ENCODE assay signal across 24 cellular contexts in genomic region chr6:95743591-95743990, GRCh38.
"Had no signal": no experiment of that assay in that cellular context is flagged by ENCODE, and none has a peak within 500 bp of the region (broad histone marks: within the 10 kb centered on the region; RNA-seq: fewer than 3 reads in every experiment).

No MANE protein-coding gene starts in this region.

- H3K9me3 ChIP-seq: esophagus squamous epithelium, gastrocnemius medialis, heart right ventricle, left lung, lower lobe of right lung had no signal

- H3K4me3 Mint-ChIP-seq: effector memory CD8-positive, alpha-beta T cell; endodermal cell; naive thymus-derived CD4-positive, alpha-beta T cell had no signal

- ATAC-seq: effector memory CD8-positive, alpha-beta T cell; esophagus mucosa; gastrocnemius medialis; heart right ventricle; left cardiac atrium; left lung; left ventricle myocardium superior; lower lobe of right lung; naive thymus-derived CD4-positive, alpha-beta T cell had no signal

- H3K27ac Mint-ChIP-seq: effector memory CD8-positive, alpha-beta T cell; endodermal cell; naive thymus-derived CD4-positive, alpha-beta T cell had no signal

- H3K36me3 ChIP-seq: esophagus squamous epithelium, gastrocnemius medialis, heart right ventricle, left lung, lower lobe of right lung had no signal

- H3K27ac ChIP-seq: coronary artery, dorsolateral prefrontal cortex, epithelial cell of prostate, esophagus squamous epithelium, gastrocnemius medialis, heart right ventricle, left lung, lower lobe of right lung had no signal

- H3K4me3 ChIP-seq: coronary artery, dorsolateral prefrontal cortex, esophagus squamous epithelium, gastrocnemius medialis, heart right ventricle, left lung, lower lobe of right lung had no signal

- DNase-seq: dermis blood vessel endothelial cell; dorsolateral prefrontal cortex; effector CD8-positive, alpha-beta T cell; effector memory CD8-positive, alpha-beta T cell; endodermal cell; erythroblast; esophagus squamous epithelium; foreskin fibroblast; foreskin melanocyte; gastrocnemius medialis; glutamatergic neuron; head of caudate nucleus; heart right ventricle; hippocampal formation; left cardiac atrium; left lung; left ventricle myocardium superior; lower lobe of right lung; mesenchymal stem cell; midbrain; naive thymus-derived CD4-positive, alpha-beta T cell had no signal

- H3K9me3 Mint-ChIP-seq: effector memory CD8-positive, alpha-beta T cell; endodermal cell had no signal

- H3K4me1 ChIP-seq: esophagus squamous epithelium, gastrocnemius medialis, heart right ventricle, left lung, lower lobe of right lung had no signal

- H3K27me3 Mint-ChIP-seq: effector memory CD8-positive, alpha-beta T cell had no signal

- H3K27me3 ChIP-seq: dorsolateral prefrontal cortex, esophagus squamous epithelium, gastrocnemius medialis, heart right ventricle, left lung had no signal

- H3K36me3 Mint-ChIP-seq: naive thymus-derived CD4-positive, alpha-beta T cell had no signal

- H3K4me1 Mint-ChIP-seq: naive thymus-derived CD4-positive, alpha-beta T cell had no signal
